Comparison of ENCODE assay signal across 8 cellular contexts in genomic region chr12:116910645-116911449, GRCh38. TPM values are rescaled to one million over a fixed set of nuclear protein-coding genes. Genes with fewer than 3 reads are reported as not detected.
DNase-seq lines count a peak whose midpoint lies in the region; ATAC-seq, FAIRE-seq and TF ChIP-seq lines count a peak whose summit lies in the region.

Gene FBXW8 (plus strand): TSS chr12:116910950. CDS start chr12:116911038, 88 bp downstream.

- 2% methylated on average over 32 of the region's 82 CpGs for WGBS in K562 (ENCODE audit: insufficient coverage, low coverage, missing lambda C conversion rate)

- H2AFZ ChIP-seq in K562 (ENCODE audit: low read depth, low read length), result peak within 1 kb of the TSS; percentile 99

- FAIRE-seq in GM12892 (lab: Jason Lieb, UNC) (peak; percentile 93), K562 (lab: Jason Lieb, UNC) (peak; percentile 69)

- peak within 1 kb of the TSS; percentile 87 to 98 for H3K9ac ChIP-seq in K562 (ENCODE audit: insufficient read depth in 1 of 2, low read depth in 2 of 2, low read length in 2 of 2)

- CTCF ChIA-PET in K562 (lab: Yijun Ruan, JAX; ENCODE audit: low intra/inter-chr PET ratio), result interaction anchor here (0.6 kb wide), 1 partner anchor 41 kb away, joined by 5 read pairs; no protein-coding TSS in a partner anchor

- peak; percentile 73 for DNase-seq in GM12892 (ENCODE audit: insufficient read length)
- DNase-seq in NCI-H1092 (lab: John Stamatoyannopoulos, UW), result peak; percentile 66
- DNase-seq in T-helper 9 cell, result peak; percentile 33
- DNase-seq in K562 (ENCODE audit: extremely low read depth in 1 of 4, low spot score in 3 of 4), result peak; percentile 87 to 93 (median 90)
- DNase-seq in skeletal muscle cell (ENCODE audit: low read depth), result no peak
- DNase-seq in amniotic stem cell (lab: John Stamatoyannopoulos, UW), result no peak

- peak within 1 kb of the TSS; percentile 84 for H3K4me2 ChIP-seq in K562 (ENCODE audit: insufficient read depth, low read length)

- H3K4me1 ChIP-seq in K562 (replicated peaks in 1 of 2; ENCODE audit: control insufficient read depth in 2 of 2, insufficient read depth in 2 of 2, low read length in 2 of 2), result peaks cover 2 to 19% of the 10 kb centered on the region in 2 experiments; a peak in 4 of 5 replicates

- no peak for TF ChIP-seq RAD21 in K562 (CRISPR knock-in tag; conservative IDR thresholded peaks at IDR 0.05 in 1 of 2, IDR thresholded peaks at IDR 0.05 in 1 of 2)

- ATAC-seq in HG02588 (IDR thresholded peaks at IDR 0.05; ENCODE audit: unreplicated experiment) (peak; percentile 94), K562 (peak; percentile 96)

- no peaks in the 10 kb centered on the region for H4K20me1 ChIP-seq in K562 (replicated peaks; ENCODE audit: control insufficient read depth, insufficient read depth, low read length)

- peaks cover 40% of the 10 kb centered on the region for H3K79me2 ChIP-seq in K562 (ENCODE audit: control insufficient read depth, insufficient read depth, low read length)

- BruUV-seq in K562 (replicated peaks; lab: Mats Ljungman, UMichigan), result no TSS peak

- peak within 1 kb of the TSS; percentile 90 for H3K4me3 ChIP-seq in K562
- H3K4me3 ChIP-seq in iPS-11a (ENCODE audit: low read depth, low read length), result peak within 1 kb of the TSS; percentile 75
- peak within 1 kb of the TSS; percentile 63 for H3K4me3 ChIP-seq in skeletal muscle cell (ENCODE audit: low read depth, low read length)

- H3K27me3 ChIP-seq in K562 (ENCODE audit: control insufficient read depth in 2 of 2, insufficient read depth in 2 of 2, low read length in 2 of 2), result no peaks in the 10 kb centered on the region; a peak in 1 of 5 replicates

- no peaks in the 10 kb centered on the region for H3K9me3 ChIP-seq in K562 (replicated peaks; ENCODE audit: control insufficient read depth, insufficient read depth, low read depth, low read length)

- TF ChIP-seq CTCF in K562 (IDR thresholded peaks at IDR 0.05 in 2 of 3, conservative IDR thresholded peaks at IDR 0.05 in 1 of 3; ENCODE audit: insufficient read depth in 2 of 3, low read depth in 1 of 3, low read length in 3 of 3), result no peak

- TF ChIP-seq POLR2A in GM12892 (IDR thresholded peaks at IDR 0.05; ENCODE audit: low read depth, low read length), result peak; percentile 61; the same call in 1 of the 2 replicates
- TF ChIP-seq POLR2A in K562 (conservative IDR thresholded peaks at IDR 0.05), result peak; percentile 66

- in situ Hi-C loops in K562 (cut with MboI), result no loop called here

- intact Hi-C loops in K562 (cut with micrococcal nuclease), result no loop called here

- peak within 1 kb of the TSS; percentile 81 for H3K27ac ChIP-seq in K562 (ENCODE audit: extremely low read depth, low read depth, low read length)

- no peak; the same call in 1 of the 2 replicates for TF ChIP-seq EP300 in K562 (IDR thresholded peaks at IDR 0.05; ENCODE audit: low read length)

- POLR2A ChIA-PET in K562 (lab: Yijun Ruan, JAX), result interaction anchor here (0.5 kb wide), 1 partner anchor 10 kb away, joined by 3 read pairs; no protein-coding TSS in a partner anchor

- H3K9me1 ChIP-seq in K562 (ENCODE audit: control insufficient read depth, insufficient read depth, low read length), result no peaks in the 10 kb centered on the region

- peaks cover 10% of the 10 kb centered on the region; the same call in 2 of the 3 replicates for H3K36me3 ChIP-seq in K562 (ENCODE audit: control insufficient read depth, insufficient read depth, low read length)

TF ChIP-seq in K562, 482 proteins besides CTCF, POLR2A, EP300 and RAD21 (continues in another document):
- TF ChIP-seq THAP12 (CRISPR knock-in tag; IDR thresholded peaks at IDR 0.05) (peak; percentile 60; the same call in 1 of the 2 replicates), TBP (optimal IDR thresholded peaks at IDR 0.05; ENCODE audit: low read depth, low read length) (peak; percentile 70), ZBTB7A (IDR thresholded peaks at IDR 0.05; ENCODE audit: borderline replicate concordance, control insufficient read depth, low read depth, low read length) (peak; percentile 100), HDAC2 (IDR thresholded peaks at IDR 0.05) (peak; percentile 93), DLX4 (CRISPR knock-in tag; IDR thresholded peaks at IDR 0.05) (no peak), SUPT5H (IDR thresholded peaks at IDR 0.05) (peak; percentile 50; the same call in 1 of the 2 replicates), RAD51 (IDR thresholded peaks at IDR 0.05; ENCODE audit: borderline replicate concordance, low read depth) (no peak), TSHZ1 (CRISPR knock-in tag; IDR thresholded peaks at IDR 0.05) (no peak), RB1 (IDR thresholded peaks at IDR 0.05; ENCODE audit: low read depth) (peak; percentile 92), ZFX (CRISPR knock-in tag; IDR thresholded peaks at IDR 0.05) (peak; percentile 87), ZNF324 (CRISPR knock-in tag; IDR thresholded peaks at IDR 0.05) (no peak), PCBP1 (IDR thresholded peaks at IDR 0.05; ENCODE audit: low read depth, low read length, poor library complexity, severe bottlenecking) (peak; percentile 61), ZNF24 (IDR thresholded peaks at IDR 0.05) (peak; percentile 68; the same call in 1 of the 2 replicates), ZBED1 (IDR thresholded peaks at IDR 0.05) (0 out of 2 replicates have a peak, but pooled peaks have one; percentile 49), SMAD3 (CRISPR knock-in tag; conservative IDR thresholded peaks at IDR 0.05) (0 out of 2 replicates have a peak, but pooled peaks have one; percentile 43), GATAD2B (IDR thresholded peaks at IDR 0.05; ENCODE audit: borderline replicate concordance) (peak; percentile 73), ZNF57 (CRISPR knock-in tag; IDR thresholded peaks at IDR 0.05) (no peak)

RNA-seq across cellular contexts. Expression of gene FBXW8, which starts in this region (rescaled TPM):
- polyA plus RNA-seq in GM12892 (2012; ENCODE audit: missing spikeins), result 3.7 TPM
- total RNA-seq in K562 (2011; cell fraction: chromatin; rRNA removed; ENCODE audit: low replicate concordance), result 22.7 and 26.4 TPM in 2 replicates
- total RNA-seq in K562 (2011; cell fraction: nucleolus; rRNA removed), result 9.8 and 11.3 TPM in 2 replicates
- 17.7 and 31.7 TPM in 2 replicates for total RNA-seq in K562 (2011; cell fraction: nucleoplasm; rRNA removed)
- total RNA-seq in K562 (2014; rRNA removed) (6.7 and 7.0 TPM in 2 replicates), K562 (2014; rRNA removed; fragmentation: Illumina TruSeq; extraction: Trizol) (2.7 and 3.9 TPM in 2 replicates), K562 (2015; rRNA removed; fragmentation: Illumina TruSeq; extraction: Trizol) (4.0 and 4.1 TPM in 2 replicates), K562 (2021) (8.1 and 8.3 TPM in 2 replicates)
- polyA plus RNA-seq in K562 (2011; rRNA removed) (6.7 and 9.7 TPM in 2 replicates), K562 (2014; fragmentation: Illumina TruSeq; extraction: Trizol) (4.8 and 6.2 TPM in 2 replicates), K562 (2014; fragmentation: Nextera tagmentation; extraction: Ambion mirVana) (under 1 TPM; 0.58 to 0.69 TPM), K562 (2014; rRNA removed) (3.6 and 4.4 TPM in 2 replicates)
- 6.4 and 7.3 TPM in 2 replicates for polyA plus RNA-seq in K562 (2011; cell fraction: cytosol; rRNA removed)
- polyA plus RNA-seq in K562 (2011; cell fraction: nucleus; rRNA removed), result 13.8 and 15.6 TPM in 2 replicates
- polyA plus RNA-seq in K562 (2012), result 4.6 and 9.9 TPM in 2 replicates
- 15.4 and 19.4 TPM in 2 replicates for polyA minus RNA-seq in K562 (2011; rRNA and poly(A)+ RNA removed)
- 5.4 and 9.7 TPM in 2 replicates for polyA minus RNA-seq in K562 (2011; cell fraction: cytosol; rRNA and poly(A)+ RNA removed)
- 9.0 and 12.6 TPM in 2 replicates for polyA minus RNA-seq in K562 (2011; cell fraction: nucleus; rRNA and poly(A)+ RNA removed)

Comparison
In these comparisons a context has a peak if more than half of its experiments do, and no peak if none do; other contexts are left out.
1. DNase-seq: peak in GM12892 (single experiment), NCI-H1092 (single experiment), T-helper 9 cell (single experiment) and K562 (4 of 4); none in skeletal muscle cell (single experiment) and amniotic stem cell (single experiment).
2. Peak in every context shown above with its lines, with median percentiles within 50 percentile points of each other: H3K4me3 ChIP-seq.